16 cellular contexts compared by ENCODE assay signal in genomic region chr11:95816037-95816436, GRCh38.
"Had no signal": no experiment of that assay in that cellular context is flagged by ENCODE, and none has a peak within 500 bp of the region (broad histone marks: within the 10 kb centered on the region; RNA-seq: fewer than 3 reads in every experiment).

No MANE protein-coding gene starts in this region.

- H3K27me3 ChIP-seq: cardiac muscle cell, dorsolateral prefrontal cortex, pancreas, sigmoid colon, spleen had no signal

- H3K9me3 Mint-ChIP-seq: activated T-cell treated with anti-CD3 and anti-CD28 coated beads, Interleukin-2, amount 50 U/mL, for 4 hours had no signal

- FAIRE-seq: islet of Langerhans, pancreas, TTC549 had no signal

- H3K27ac ChIP-seq: cardiac muscle cell, dorsolateral prefrontal cortex, pancreas, sigmoid colon, spleen had no signal

- H3K4me3 Mint-ChIP-seq: activated CD8-positive, alpha-beta memory T cell treated with anti-CD3 and anti-CD28 coated beads, Interleukin-2, amount 10 ng/mL, durations not matched to agents 7 days and 5 days; activated T-cell treated with anti-CD3 and anti-CD28 coated beads, Interleukin-2, amount 50 U/mL, for 4 hours; WTC11 had no signal

- ATAC-seq: activated CD8-positive, alpha-beta memory T cell treated with anti-CD3 and anti-CD28 coated beads, Interleukin-2, amount 10 ng/mL, durations not matched to agents 7 days and 5 days; activated T-cell treated with anti-CD3 and anti-CD28 coated beads, Interleukin-2, amount 50 U/mL, for 4 hours; left colon; pancreas; WTC11 had no signal

- DNase-seq: activated CD8-positive, alpha-beta memory T cell treated with anti-CD3 and anti-CD28 coated beads, Interleukin-2, amount 10 ng/mL, durations not matched to agents 7 days and 5 days; activated effector memory CD4-positive, alpha-beta T cell treated with Interleukin-2 at 50 U/mL for 16 hours; activated naive CD4-positive, alpha-beta T cell treated with anti-CD3 and anti-CD28 coated beads, Interleukin-2, amount 50 U/mL, for 16 hours; activated T-cell treated with anti-CD3 and anti-CD28 coated beads, Interleukin-2, amount 50 U/mL, for 4 hours; dorsolateral prefrontal cortex; erythroblast; left colon; midbrain; pancreas; sigmoid colon; spleen had no signal

- H3K4me1 ChIP-seq: pancreas, sigmoid colon, spleen had no signal

- H3K27me3 Mint-ChIP-seq: activated CD8-positive, alpha-beta memory T cell treated with anti-CD3 and anti-CD28 coated beads, Interleukin-2, amount 10 ng/mL, durations not matched to agents 7 days and 5 days had no signal

- H3K27ac Mint-ChIP-seq: activated CD8-positive, alpha-beta memory T cell treated with anti-CD3 and anti-CD28 coated beads, Interleukin-2, amount 10 ng/mL, durations not matched to agents 7 days and 5 days; WTC11 had no signal

- H3K4me3 ChIP-seq: cardiac muscle cell, dorsolateral prefrontal cortex, lung, pancreas, sigmoid colon, spleen had no signal

- H3K4me1 Mint-ChIP-seq: activated CD8-positive, alpha-beta memory T cell treated with anti-CD3 and anti-CD28 coated beads, Interleukin-2, amount 10 ng/mL, durations not matched to agents 7 days and 5 days; WTC11 had no signal

- H3K9me3 ChIP-seq: pancreas, sigmoid colon had no signal
